In the genomic region with DNA sequence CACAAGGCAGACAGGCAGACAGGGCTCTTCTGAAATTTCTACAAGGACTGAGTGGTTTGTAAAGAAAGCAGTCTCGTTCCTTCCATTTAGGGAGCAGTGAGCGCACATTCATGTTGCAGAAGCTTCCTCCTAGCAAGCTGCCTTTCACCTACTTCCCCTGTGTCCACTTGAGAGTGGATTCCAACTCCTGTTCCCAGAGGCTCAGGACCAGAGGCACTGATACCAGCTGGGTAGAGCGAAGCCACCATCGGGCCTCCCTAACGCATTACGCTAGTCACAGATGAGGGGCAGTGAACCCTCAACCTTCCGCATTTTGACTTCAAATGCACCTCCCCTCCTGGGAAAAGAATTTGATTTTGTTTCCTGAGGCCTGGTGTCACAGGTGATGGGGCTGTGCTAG, we compare ENCODE assay signal across 23 cellular contexts.
"Had no signal": no experiment of that assay in that cellular context is flagged by ENCODE, and none has a peak within 500 bp of the region (broad histone marks: within the 10 kb centered on the region; RNA-seq: fewer than 3 reads in every experiment).

No MANE protein-coding gene starts in this region.

- ATAC-seq: foreskin keratinocyte; gastroesophageal sphincter; naive thymus-derived CD4-positive, alpha-beta T cell; stimulated activated naive B cell treated with anti-CD40 and anti-IgM and Interleukin-4, amounts not matched to agents 10 μg/mL and 1 μg/mL and 100 μg/mL, for 72 hours; upper lobe of right lung had no signal

- H3K4me3 ChIP-seq: dorsolateral prefrontal cortex, esophagus muscularis mucosa, gastroesophageal sphincter, heart right ventricle, prostate gland, sigmoid colon, thoracic aorta, tibial nerve, upper lobe of right lung, uterus had no signal

- H3K4me1 Mint-ChIP-seq: naive thymus-derived CD4-positive, alpha-beta T cell; stimulated activated naive B cell treated with anti-CD40 and anti-IgM and Interleukin-4, amounts not matched to agents 10 μg/mL and 1 μg/mL and 100 μg/mL, for 72 hours had no signal

- H3K4me1 ChIP-seq: esophagus muscularis mucosa, gastroesophageal sphincter, prostate gland, sigmoid colon, upper lobe of right lung, uterus had no signal

- H3K27me3 Mint-ChIP-seq: stimulated activated naive CD8-positive, alpha-beta T cell treated with anti-CD3 and anti-CD28 coated beads, Interleukin-15, Interleukin-2, amounts not matched to agents 100 ng/mL and 50 ng/mL, for 24 hours had no signal

- DNase-seq: dorsolateral prefrontal cortex; effector CD8-positive, alpha-beta T cell; foreskin keratinocyte; heart right ventricle; hypothalamus; immature natural killer cell; kidney glomerular epithelial cell; mesenchymal stem cell; midbrain; naive thymus-derived CD4-positive, alpha-beta T cell; nucleus accumbens; right cardiac atrium; sigmoid colon; stimulated activated naive B cell treated with anti-CD40 and anti-IgM and Interleukin-4, amounts not matched to agents 10 μg/mL and 1 μg/mL and 100 μg/mL, for 72 hours; upper lobe of right lung; uterus had no signal

- H3K36me3 Mint-ChIP-seq: naive thymus-derived CD4-positive, alpha-beta T cell; stimulated activated naive B cell treated with anti-CD40 and anti-IgM and Interleukin-4, amounts not matched to agents 10 μg/mL and 1 μg/mL and 100 μg/mL, for 72 hours had no signal

- H3K27me3 ChIP-seq: dorsolateral prefrontal cortex, esophagus muscularis mucosa, foreskin keratinocyte, gastroesophageal sphincter, heart right ventricle, sigmoid colon, tibial nerve, upper lobe of right lung, uterus had no signal

- H3K27ac ChIP-seq: dorsolateral prefrontal cortex, esophagus muscularis mucosa, foreskin keratinocyte, gastroesophageal sphincter, prostate gland, sigmoid colon, thoracic aorta, upper lobe of right lung, uterus had no signal

- H3K4me3 Mint-ChIP-seq: immature natural killer cell; naive thymus-derived CD4-positive, alpha-beta T cell; nephron; stimulated activated naive B cell treated with anti-CD40 and anti-IgM and Interleukin-4, amounts not matched to agents 10 μg/mL and 1 μg/mL and 100 μg/mL, for 72 hours; stimulated activated naive CD8-positive, alpha-beta T cell treated with anti-CD3 and anti-CD28 coated beads, Interleukin-15, Interleukin-2, amounts not matched to agents 100 ng/mL and 50 ng/mL, for 24 hours had no signal

- H3K27ac Mint-ChIP-seq: immature natural killer cell; naive thymus-derived CD4-positive, alpha-beta T cell; nephron; stimulated activated naive B cell treated with anti-CD40 and anti-IgM and Interleukin-4, amounts not matched to agents 10 μg/mL and 1 μg/mL and 100 μg/mL, for 72 hours; stimulated activated naive CD8-positive, alpha-beta T cell treated with anti-CD3 and anti-CD28 coated beads, Interleukin-15, Interleukin-2, amounts not matched to agents 100 ng/mL and 50 ng/mL, for 24 hours had no signal

- H3K36me3 ChIP-seq: thoracic aorta, uterus had no signal

- H3K9me3 ChIP-seq: prostate gland, uterus had no signal
